In genomic region chr3:2156244-2156847, GRCh38 we compare ENCODE assay signal across 9 cellular contexts. TPM values are rescaled to one million over a fixed set of nuclear protein-coding genes. Genes with fewer than 3 reads are reported as not detected.
DNase-seq lines count a peak whose midpoint lies in the region; ATAC-seq, FAIRE-seq and TF ChIP-seq lines count a peak whose summit lies in the region.
"Had no signal": no experiment of that assay in that cellular context is flagged by ENCODE, and none has a peak within 500 bp of the region (broad histone marks: within the 10 kb centered on the region; RNA-seq: fewer than 3 reads in every experiment).

No MANE protein-coding gene starts in this region.

- no peak overlapping the region for H3K9ac ChIP-seq in keratinocyte (ENCODE audit: control insufficient read depth, extremely low read depth, insufficient read depth, low read length)

- TF ChIP-seq CTCF in HFF-Myc (IDR thresholded peaks at IDR 0.05; ENCODE audit: low read depth, low read length, missing control alignments) (peak; percentile 39), RWPE2 (IDR thresholded peaks at IDR 0.05; ENCODE audit: poor library complexity, severe bottlenecking) (peak; percentile 23), keratinocyte (optimal IDR thresholded peaks at IDR 0.05 in 1 of 3, IDR thresholded peaks at IDR 0.05 in 1 of 3, conservative IDR thresholded peaks at IDR 0.05 in 1 of 3; ENCODE audit: extremely low read depth in 1 of 3, insufficient read depth in 2 of 3, low read length in 3 of 3) (peak; percentile 44 to 77 (median 52))

- no peaks in the 10 kb centered on the region for H3K27me3 ChIP-seq in RWPE2 (ENCODE audit: insufficient read depth, poor library complexity, severe bottlenecking)
- H3K27me3 ChIP-seq in keratinocyte (ENCODE audit: control insufficient read depth, extremely low read depth, insufficient read depth, low read length): no peaks in the 10 kb centered on the region

- peak; percentile 92 for FAIRE-seq in GM12892 (lab: Jason Lieb, UNC)
- no peak for FAIRE-seq in keratinocyte (lab: Jason Lieb, UNC)
- FAIRE-seq: islet of Langerhans had no signal

- H3K36me3 ChIP-seq in RWPE2 (ENCODE audit: low read depth) (no peaks in the 10 kb centered on the region), keratinocyte (ENCODE audit: control insufficient read depth in 2 of 2, extremely low read depth in 1 of 2, insufficient read depth in 2 of 2, low read length in 2 of 2) (no peaks in the 10 kb centered on the region)

- H3K36me3 Mint-ChIP-seq in effector memory CD8-positive, alpha-beta T cell (ENCODE audit: insufficient read depth): no peaks in the 10 kb centered on the region

- no peak for ATAC-seq in RWPE2 (ENCODE audit: low read depth)
- no peak for ATAC-seq in effector memory CD8-positive, alpha-beta T cell (replicated peaks)

- no peaks in the 10 kb centered on the region for H3K4me1 Mint-ChIP-seq in effector memory CD8-positive, alpha-beta T cell (ENCODE audit: low read depth in 2 of 2)

- no peaks in the 10 kb centered on the region for H4K20me1 ChIP-seq in keratinocyte (ENCODE audit: control insufficient read depth, extremely low read depth, insufficient read depth, low read length)

- H3K27me3 Mint-ChIP-seq in effector memory CD8-positive, alpha-beta T cell: no peaks in the 10 kb centered on the region

- peaks cover 4 to 5% of the 10 kb centered on the region in 2 donors for H3K9me3 Mint-ChIP-seq in effector memory CD8-positive, alpha-beta T cell

- H3K4me3 Mint-ChIP-seq in effector memory CD8-positive, alpha-beta T cell: no peak overlapping the region

- no peak overlapping the region for H3K4me2 ChIP-seq in keratinocyte (ENCODE audit: control insufficient read depth, extremely low read depth, insufficient read depth, low read depth, low read length)

- no peaks in the 10 kb centered on the region for H3K9me1 ChIP-seq in keratinocyte (ENCODE audit: control insufficient read depth, extremely low read depth, insufficient read depth, low read length)

- dilution Hi-C loops in keratinocyte (cut with MboI; ENCODE audit: extremely low pct_ligation_motif_present, low sequenced_read_pairs): no loop called here

- no peaks in the 10 kb centered on the region for H3K79me2 ChIP-seq in keratinocyte (ENCODE audit: control insufficient read depth, insufficient read depth, low read length)

- no peak overlapping the region for H3K27ac Mint-ChIP-seq in effector memory CD8-positive, alpha-beta T cell

- H3K9me3 ChIP-seq in RWPE2 (ENCODE audit: severe bottlenecking) (peaks cover 4% of the 10 kb centered on the region), keratinocyte (ENCODE audit: control insufficient read depth, low read depth, low read length) (no peaks in the 10 kb centered on the region)

- no peak for TF ChIP-seq POLR2A in GM12892 (IDR thresholded peaks at IDR 0.05; ENCODE audit: low read depth, low read length)

- H3K4me1 ChIP-seq in RWPE2 (ENCODE audit: insufficient read depth, poor library complexity, severe bottlenecking) (no peaks in the 10 kb centered on the region), keratinocyte (ENCODE audit: control insufficient read depth, extremely low read depth, insufficient read depth, low read length) (peaks cover 5% of the 10 kb centered on the region)

- no peak overlapping the region for H2AFZ ChIP-seq in keratinocyte (ENCODE audit: control insufficient read depth, low read length)

- no peak for DNase-seq in GM12892 (ENCODE audit: insufficient read length)
- no peak for DNase-seq in HFF-Myc (ENCODE audit: extremely low read depth, low read depth)
- no peak for DNase-seq in RWPE2 (ENCODE audit: low spot score)
- DNase-seq in keratinocyte (ENCODE audit: low read depth, low spot score): no peak
- no peak for DNase-seq in effector memory CD8-positive, alpha-beta T cell
- no peak for DNase-seq in NCI-H1048 (lab: John Stamatoyannopoulos, UW)
- DNase-seq in globus pallidus (ENCODE audit: low spot score): no peak

- H3K27ac ChIP-seq in RWPE2 (ENCODE audit: poor library complexity, severe bottlenecking): no peak overlapping the region
- H3K27ac ChIP-seq in keratinocyte (ENCODE audit: control insufficient read depth, insufficient read depth, low read length): no peak overlapping the region
- H3K27ac ChIP-seq: SK-N-MC had no signal

- H3K4me3 ChIP-seq in HFF-Myc (replicated peaks; ENCODE audit: low read depth, low read length) (no peak overlapping the region), RWPE2 (ENCODE audit: severe bottlenecking) (no peak overlapping the region), keratinocyte (ENCODE audit: control insufficient read depth in 2 of 3, extremely low read depth in 1 of 3, insufficient read depth in 2 of 3, low read depth in 1 of 3, low read length in 3 of 3) (no peak overlapping the region)
- H3K4me3 ChIP-seq: SK-N-MC had no signal

RNA-seq across cellular contexts. Expression of gene CNTN4, which starts 57.7 kb away (rescaled TPM):
- not detected for polyA plus RNA-seq in GM12892 (2012; ENCODE audit: missing spikeins)
- polyA plus RNA-seq in keratinocyte: 0.03 TPM in 1 of 3 replicates, not detected in the others
- polyA plus RNA-seq in keratinocyte (2011; ENCODE audit: low read depth): not detected
- polyA plus RNA-seq in keratinocyte (2011; cell fraction: cytosol; rRNA removed): not detected in 2 replicates
- polyA plus RNA-seq in keratinocyte (2011; cell fraction: nucleus; rRNA removed): not detected in 2 replicates
- not detected in 2 replicates for polyA plus RNA-seq in keratinocyte (2012; ENCODE audit: low replicate concordance)
- polyA minus RNA-seq in keratinocyte: 0.16 TPM in 1 of 3 replicates, not detected in the others
- polyA minus RNA-seq in keratinocyte (2011; cell fraction: cytosol; rRNA and poly(A)+ RNA removed): not detected
- polyA minus RNA-seq in keratinocyte (2011; cell fraction: nucleus; rRNA and poly(A)+ RNA removed): not detected in 2 replicates
